Comparison of ENCODE assay signal across 1 cellular context in genomic region chr1:93179886-93180722, GRCh38.
A peak's percentile ranks its signal among the peaks of the same experiment; 100 is the strongest.
TF ChIP-seq lines count a peak whose summit lies in the region.

Gene TMED5 (minus strand): TSS chr1:93180413. CDS start chr1:93180242, 171 bp downstream.

TF ChIP-seq in HepG2, 621 proteins besides CTCF, POLR2A, EP300 and RAD21 (continued from another document and continues in another):
- no peak for TF ChIP-seq MLXIP (CRISPR knock-in tag; IDR thresholded peaks at IDR 0.05; ENCODE audit: borderline replicate concordance)
- 0 out of 2 replicates have a peak, but pooled peaks have one; percentile 32 for TF ChIP-seq ARID5B (CRISPR knock-in tag; IDR thresholded peaks at IDR 0.05)
- peak; percentile 74 for TF ChIP-seq SRSF1 (optimal IDR thresholded peaks at IDR 0.05; ENCODE audit: low read depth, low read length)
- no peak; the same call in 1 of the 2 replicates for TF ChIP-seq MIXL1 (CRISPR knock-in tag; IDR thresholded peaks at IDR 0.05)
- TF ChIP-seq HNRNPK (IDR thresholded peaks at IDR 0.05; ENCODE audit: low read depth, low read length, poor library complexity, severe bottlenecking), result peak; percentile 36
- TF ChIP-seq RFXANK (CRISPR knock-in tag; IDR thresholded peaks at IDR 0.05), result no peak
- TF ChIP-seq JUND (CRISPR knock-in tag; IDR thresholded peaks at IDR 0.05), result no peak
- no peak for TF ChIP-seq ZZZ3 (CRISPR knock-in tag; IDR thresholded peaks at IDR 0.05; ENCODE audit: borderline replicate concordance)
- 0 out of 2 replicates have a peak, but pooled peaks have one; percentile 57 for TF ChIP-seq ZNF678 (CRISPR knock-in tag; IDR thresholded peaks at IDR 0.05)
- TF ChIP-seq PHF20 (CRISPR knock-in tag; IDR thresholded peaks at IDR 0.05), result peak; percentile 53
- peak; percentile 84 for TF ChIP-seq ZNF501 (CRISPR knock-in tag; IDR thresholded peaks at IDR 0.05)
- 0 out of 2 replicates have a peak, but pooled peaks have one; percentile 50 for TF ChIP-seq HOMEZ (CRISPR knock-in tag; IDR thresholded peaks at IDR 0.05; ENCODE audit: low read depth)
- peak; percentile 40; the same call in 1 of the 2 replicates for TF ChIP-seq BCL3 (CRISPR knock-in tag; IDR thresholded peaks at IDR 0.05)
- no peak; the same call in none of the 2 replicates for TF ChIP-seq ZNF503 (CRISPR knock-in tag; IDR thresholded peaks at IDR 0.05)
- TF ChIP-seq KLF6 (CRISPR knock-in tag; IDR thresholded peaks at IDR 0.05), result peak; percentile 71; the same call in 1 of the 2 replicates
- no peak for TF ChIP-seq TRAFD1 (CRISPR knock-in tag; IDR thresholded peaks at IDR 0.05; ENCODE audit: borderline replicate concordance)
- TF ChIP-seq ZKSCAN8 (CRISPR knock-in tag; IDR thresholded peaks at IDR 0.05; ENCODE audit: borderline replicate concordance), result no peak
- peak; percentile 90 for TF ChIP-seq ZNF343 (CRISPR knock-in tag; IDR thresholded peaks at IDR 0.05)
- TF ChIP-seq SALL2 (CRISPR knock-in tag; IDR thresholded peaks at IDR 0.05), result peak; percentile 96
- TF ChIP-seq SP2 (CRISPR knock-in tag; IDR thresholded peaks at IDR 0.05), result peak; percentile 69
- TF ChIP-seq ZNF646 (CRISPR knock-in tag; IDR thresholded peaks at IDR 0.05), result no peak
- TF ChIP-seq MEF2D (CRISPR knock-in tag; IDR thresholded peaks at IDR 0.05), result no peak
- no peak; the same call in 1 of the 2 replicates for TF ChIP-seq ZNF609 (CRISPR knock-in tag; IDR thresholded peaks at IDR 0.05; ENCODE audit: borderline replicate concordance)
- no peak for TF ChIP-seq KAT2B (IDR thresholded peaks at IDR 0.05; ENCODE audit: borderline replicate concordance, low read depth, low read length)
